18 cellular contexts compared by ENCODE assay signal in the genomic region with DNA sequence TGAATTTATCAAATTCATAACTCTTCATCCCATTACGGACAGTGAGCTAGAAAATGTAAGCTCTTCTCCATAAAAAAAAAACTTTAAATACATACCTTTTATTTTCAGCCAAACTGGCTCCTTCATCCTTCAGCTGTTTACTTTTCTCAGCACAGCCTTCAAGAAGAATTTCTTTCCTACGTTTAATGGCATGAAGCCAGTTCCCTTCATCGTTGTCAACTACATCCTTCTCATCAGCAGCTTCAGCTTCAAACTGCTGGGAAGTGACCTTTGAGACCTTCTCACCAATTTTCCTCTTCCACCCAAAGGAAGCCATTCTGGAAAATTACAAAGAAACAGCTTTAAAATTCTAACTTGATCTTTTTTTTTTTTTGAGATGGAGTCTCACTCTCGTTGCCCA.
"Had no signal": no experiment of that assay in that cellular context is flagged by ENCODE, and none has a peak within 500 bp of the region (broad histone marks: within the 10 kb centered on the region; RNA-seq: fewer than 3 reads in every experiment).

No MANE protein-coding gene starts in this region.

- H3K9me3 ChIP-seq: psoas muscle, right lobe of liver, suprapubic skin had no signal

- H3K4me3 ChIP-seq: cardiac muscle cell, psoas muscle, right lobe of liver, suprapubic skin had no signal

- H3K4me3 Mint-ChIP-seq: activated naive CD8-positive, alpha-beta T cell treated with anti-CD3 and anti-CD28 coated beads for 36 hours; activated T-helper 1 cell treated with anti-CD3 and anti-CD28 coated beads, Interleukin-12 subunit alpha, Interleukin-12 subunit beta, Interleukin-2, Interleukin-4 antibody, amounts not matched to agents 30 ng/mL and 10 ng/mL and 1 ng/mL, durations not matched to agents 14 hours and 24 hours and 36 hours; immature natural killer cell; neural crest cell; stimulated activated naive CD8-positive, alpha-beta T cell treated with anti-CD3 and anti-CD28 coated beads, Interleukin-15, Interleukin-2, amounts not matched to agents 100 ng/mL and 50 ng/mL, for 24 hours; T-helper 2 cell treated with Interferon-gamma antibody and Interleukin-4, amounts not matched to agents 5 μg/mL and 100 μg/mL, for 36 hours; type B pancreatic cell had no signal

- H3K27ac Mint-ChIP-seq: activated naive CD8-positive, alpha-beta T cell treated with anti-CD3 and anti-CD28 coated beads for 36 hours; activated T-helper 1 cell treated with anti-CD3 and anti-CD28 coated beads, Interleukin-12 subunit alpha, Interleukin-12 subunit beta, Interleukin-2, Interleukin-4 antibody, amounts not matched to agents 30 ng/mL and 10 ng/mL and 1 ng/mL, durations not matched to agents 14 hours and 24 hours and 36 hours; stimulated activated naive CD8-positive, alpha-beta T cell treated with anti-CD3 and anti-CD28 coated beads, Interleukin-15, Interleukin-2, amounts not matched to agents 100 ng/mL and 50 ng/mL, for 24 hours; T-helper 2 cell treated with Interferon-gamma antibody and Interleukin-4, amounts not matched to agents 5 μg/mL and 100 μg/mL, for 36 hours; type B pancreatic cell had no signal

- DNase-seq: activated CD4-positive, alpha-beta T cell treated with anti-CD3 and anti-CD28 coated beads, Interleukin-2, amount 50 U/mL, for 1 hour; activated naive CD8-positive, alpha-beta T cell treated with anti-CD3 and anti-CD28 coated beads for 36 hours; anterior cingulate cortex; foreskin fibroblast; glutamatergic neuron; immature natural killer cell; left colon; midbrain; psoas muscle; right lobe of liver; SW 1271 had no signal

- H3K4me1 ChIP-seq: right lobe of liver, suprapubic skin had no signal

- H3K27me3 ChIP-seq: cardiac muscle cell, right lobe of liver, suprapubic skin had no signal

- H3K36me3 ChIP-seq: cardiac muscle cell, right lobe of liver had no signal

- H3K9me3 Mint-ChIP-seq: activated naive CD8-positive, alpha-beta T cell treated with anti-CD3 and anti-CD28 coated beads for 36 hours; activated T-helper 1 cell treated with anti-CD3 and anti-CD28 coated beads, Interleukin-12 subunit alpha, Interleukin-12 subunit beta, Interleukin-2, Interleukin-4 antibody, amounts not matched to agents 30 ng/mL and 10 ng/mL and 1 ng/mL, durations not matched to agents 14 hours and 24 hours and 36 hours; immature natural killer cell; neural crest cell; stimulated activated naive CD8-positive, alpha-beta T cell treated with anti-CD3 and anti-CD28 coated beads, Interleukin-15, Interleukin-2, amounts not matched to agents 100 ng/mL and 50 ng/mL, for 24 hours; T-helper 2 cell treated with Interferon-gamma antibody and Interleukin-4, amounts not matched to agents 5 μg/mL and 100 μg/mL, for 36 hours had no signal

- H3K27me3 Mint-ChIP-seq: activated naive CD8-positive, alpha-beta T cell treated with anti-CD3 and anti-CD28 coated beads for 36 hours; stimulated activated naive CD8-positive, alpha-beta T cell treated with anti-CD3 and anti-CD28 coated beads, Interleukin-15, Interleukin-2, amounts not matched to agents 100 ng/mL and 50 ng/mL, for 24 hours; type B pancreatic cell had no signal

- H3K4me1 Mint-ChIP-seq: neural crest cell had no signal

- H3K27ac ChIP-seq: cardiac muscle cell, psoas muscle, right lobe of liver, suprapubic skin had no signal
